15 cellular contexts compared by ENCODE assay signal in genomic region chr5:138468966-138469539, GRCh38. TPM values are rescaled to one million over a fixed set of nuclear protein-coding genes. Genes with fewer than 3 reads are reported as not detected.
A peak's percentile ranks its signal among the peaks of the same experiment; 100 is the strongest.
DNase-seq lines count a peak whose midpoint lies in the region; ATAC-seq and TF ChIP-seq lines count a peak whose summit lies in the region.
"Had no signal": no experiment of that assay in that cellular context is flagged by ENCODE, and none has a peak within 500 bp of the region (broad histone marks: within the 10 kb centered on the region; RNA-seq: fewer than 3 reads in every experiment).

No MANE protein-coding gene starts in this region.

- H4K20me1 ChIP-seq in GM23338 (replicated peaks; ENCODE audit: insufficient read depth): peaks cover 14% of the 10 kb centered on the region; the same call in 1 of the 2 replicates

- H3K9me3 Mint-ChIP-seq in GM23338: peaks cover 15% of the 10 kb centered on the region; the same call in 2 of the 3 replicates
- H3K9me3 Mint-ChIP-seq in natural killer cell treated with Interleukin-12 subunit alpha and Interleukin-12 subunit beta and Interleukin-15 and Interleukin-18, amount 100 ng/mL, for 72 hours: no peaks in the 10 kb centered on the region
- H3K9me3 Mint-ChIP-seq: activated naive CD4-positive, alpha-beta T cell treated with anti-CD3 and anti-CD28 coated beads, Interleukin-2, amount 10 ng/mL, durations not matched to agents 7 days and 5 days; stimulated activated memory B cell treated with anti-CD40 and anti-IgM and Interleukin-4, amounts not matched to agents 10 μg/mL and 1 μg/mL and 100 μg/mL, for 72 hours had no signal

- no peaks in the 10 kb centered on the region for H3K9me2 ChIP-seq in GM23338 (ENCODE audit: insufficient read depth)

- TF ChIP-seq CTCF in AG09319 (IDR thresholded peaks at IDR 0.05; ENCODE audit: low read depth, low read length): no peak
- no peak for TF ChIP-seq CTCF in GM23338 (conservative IDR thresholded peaks at IDR 0.05; ENCODE audit: low read depth in 2 of 2)

- no peak overlapping the region for H3K4me2 ChIP-seq in GM23338

- 0 out of 2 replicates have a peak, but pooled peaks cover 3% of the 10 kb centered on the region for H3K36me3 ChIP-seq in GM23338 (ENCODE audit: insufficient read depth)
- H3K36me3 ChIP-seq: pancreas had no signal

- H3F3A ChIP-seq in GM23338 (replicated peaks; ENCODE audit: low read depth): peaks cover 9% of the 10 kb centered on the region

- DNase-seq in AG09319 (ENCODE audit: extremely low read depth, low read depth) (peak; percentile 79), GM23338 (ENCODE audit: low spot score) (no peak), brain pericyte (ENCODE audit: low read depth, low spot score) (peak; percentile 41), cerebellum (ENCODE audit: low spot score) (no peak), UCSD-AML1 (lab: John Stamatoyannopoulos, UW; ENCODE audit: unreplicated experiment) (no peak), T-helper 2 cell (no peak)
- DNase-seq in natural killer cell treated with Interleukin-12 subunit alpha and Interleukin-12 subunit beta and Interleukin-15 and Interleukin-18, amount 100 ng/mL, for 72 hours (ENCODE audit: low spot score): no peak
- DNase-seq: activated naive CD4-positive, alpha-beta T cell treated with anti-CD3 and anti-CD28 coated beads, Interleukin-2, amount 10 ng/mL, durations not matched to agents 7 days and 5 days; effector CD4-positive, alpha-beta T cell; Kasumi-1; NCI-H2029 treated with DMSO at 0.1 percent for 48 hours; pancreas had no signal

- peaks cover 49% of the 10 kb centered on the region for H3K27me3 Mint-ChIP-seq in GM23338 (ENCODE audit: insufficient read depth, low read depth, poor library complexity)
- no peaks in the 10 kb centered on the region for H3K27me3 Mint-ChIP-seq in natural killer cell treated with Interleukin-12 subunit alpha and Interleukin-12 subunit beta and Interleukin-15 and Interleukin-18, amount 100 ng/mL, for 72 hours
- H3K27me3 Mint-ChIP-seq: stimulated activated memory B cell treated with anti-CD40 and anti-IgM and Interleukin-4, amounts not matched to agents 10 μg/mL and 1 μg/mL and 100 μg/mL, for 72 hours had no signal

- H3K36me3 Mint-ChIP-seq in GM23338 (ENCODE audit: low read depth): peaks cover 28% of the 10 kb centered on the region
- H3K36me3 Mint-ChIP-seq in natural killer cell treated with Interleukin-12 subunit alpha and Interleukin-12 subunit beta and Interleukin-15 and Interleukin-18, amount 100 ng/mL, for 72 hours: no peaks in the 10 kb centered on the region

- H3K4me3 ChIP-seq in GM23338: no peak overlapping the region

- peak; percentile 0; the same call in 2 of the 3 replicates for ATAC-seq in GM23338
- ATAC-seq in natural killer cell treated with Interleukin-12 subunit alpha and Interleukin-12 subunit beta and Interleukin-15 and Interleukin-18, amount 100 ng/mL, for 72 hours: no peak
- ATAC-seq in GM21825 (IDR thresholded peaks at IDR 0.05; ENCODE audit: unreplicated experiment): no peak
- ATAC-seq: pancreas; stimulated activated memory B cell treated with anti-CD40 and anti-IgM and Interleukin-4, amounts not matched to agents 10 μg/mL and 1 μg/mL and 100 μg/mL, for 72 hours had no signal

- H3K4me3 Mint-ChIP-seq in GM23338: peak overlapping the region; percentile 84; the same call in 2 of the 3 replicates
- peak overlapping the region; percentile 2 for H3K4me3 Mint-ChIP-seq in natural killer cell treated with Interleukin-12 subunit alpha and Interleukin-12 subunit beta and Interleukin-15 and Interleukin-18, amount 100 ng/mL, for 72 hours

- H3K79me2 ChIP-seq in GM23338 (replicated peaks; ENCODE audit: insufficient read depth): no peaks in the 10 kb centered on the region

- peaks cover 29% of the 10 kb centered on the region; the same call in 2 of the 3 replicates for H3K4me1 Mint-ChIP-seq in GM23338
- H3K4me1 Mint-ChIP-seq in natural killer cell treated with Interleukin-12 subunit alpha and Interleukin-12 subunit beta and Interleukin-15 and Interleukin-18, amount 100 ng/mL, for 72 hours (ENCODE audit: low read depth in 2 of 2): peaks cover 18 to 19% of the 10 kb centered on the region in 2 donors

- peaks cover 5% of the 10 kb centered on the region for H3K4me1 ChIP-seq in GM23338 (ENCODE audit: insufficient read depth)

- H3K27ac ChIP-seq in GM23338 (ENCODE audit: low read depth): no peak overlapping the region
- H3K27ac ChIP-seq: pancreas had no signal

- no peak overlapping the region for H2AFZ ChIP-seq in GM23338

- H3K27ac Mint-ChIP-seq in GM23338: no peak overlapping the region
- no peak overlapping the region for H3K27ac Mint-ChIP-seq in natural killer cell treated with Interleukin-12 subunit alpha and Interleukin-12 subunit beta and Interleukin-15 and Interleukin-18, amount 100 ng/mL, for 72 hours
- H3K27ac Mint-ChIP-seq: activated naive CD4-positive, alpha-beta T cell treated with anti-CD3 and anti-CD28 coated beads, Interleukin-2, amount 10 ng/mL, durations not matched to agents 7 days and 5 days; stimulated activated memory B cell treated with anti-CD40 and anti-IgM and Interleukin-4, amounts not matched to agents 10 μg/mL and 1 μg/mL and 100 μg/mL, for 72 hours had no signal

- peaks cover 26% of the 10 kb centered on the region for H3K27me3 ChIP-seq in GM23338 (ENCODE audit: insufficient read depth)
- H3K27me3 ChIP-seq: heart right ventricle, pancreas had no signal

TF ChIP-seq in GM23338, 12 proteins besides CTCF, POLR2A, EP300 and RAD21 (continues in another document):
- TF ChIP-seq CREB1 (CRISPR knock-in tag; IDR thresholded peaks at IDR 0.05; ENCODE audit: low read depth) (no peak), ZNF462 (CRISPR knock-in tag; IDR thresholded peaks at IDR 0.05) (no peak)

RNA-seq across cellular contexts. Expression of gene EGR1, which starts 3.8 kb away (rescaled TPM):
- total RNA-seq in GM23338 (2014; rRNA removed; shearing (Covaris generic)): 11.5 and 13.5 TPM in 2 replicates
- 57.1 and 60.3 TPM in 2 replicates for polyA plus RNA-seq in GM23338 (2016; fragmentation: Nextera tagmentation; extraction: Ambion mirVana)
- total RNA-seq in natural killer cell treated with Interleukin-12 subunit alpha and Interleukin-12 subunit beta and Interleukin-15 and Interleukin-18, amount 100 ng/mL, for 72 hours: 10 to 100 TPM in 1 of 2 donors, 1 to 10 TPM in 1; 8.5 to 11.2 TPM
- total RNA-seq in cerebellum: 1.9 TPM

RNA-seq across cellular contexts. Expression of gene REEP2, which starts 30.2 kb away (rescaled TPM):
- total RNA-seq in GM23338 (2014; rRNA removed; shearing (Covaris generic)): 23.0 and 29.8 TPM in 2 replicates
- polyA plus RNA-seq in GM23338 (2016; fragmentation: Nextera tagmentation; extraction: Ambion mirVana): 20.5 and 21.1 TPM in 2 replicates
- under 1 TPM in 1 of 2 donors, not detected in 1; 0.75 TPM for total RNA-seq in natural killer cell treated with Interleukin-12 subunit alpha and Interleukin-12 subunit beta and Interleukin-15 and Interleukin-18, amount 100 ng/mL, for 72 hours
- total RNA-seq in cerebellum: 40.3 TPM

Comparison
In these comparisons a context has a peak if more than half of its experiments do, and no peak if none do; other contexts are left out.
1. DNase-seq: peak in AG09319 (single experiment) and brain pericyte (single experiment); none in GM23338 (single experiment), natural killer cell treated with Interleukin-12 subunit alpha and Interleukin-12 subunit beta and Interleukin-15 and Interleukin-18, amount 100 ng/mL, for 72 hours (single experiment), cerebellum (single experiment), UCSD-AML1 (single experiment) and T-helper 2 cell (0 of 5).
2. RNA of gene REEP2, which starts 30.2 kb away (total RNA-seq): 40.3 TPM in cerebellum (single experiment) and 23.0 to 29.8 TPM in GM23338; 0.75 TPM in natural killer cell treated with Interleukin-12 subunit alpha and Interleukin-12 subunit beta and Interleukin-15 and Interleukin-18, amount 100 ng/mL, for 72 hours; every median in the first group is over 10 times any median in the second.